ENCODE assay signal across 1 cellular context in the genomic region with DNA sequence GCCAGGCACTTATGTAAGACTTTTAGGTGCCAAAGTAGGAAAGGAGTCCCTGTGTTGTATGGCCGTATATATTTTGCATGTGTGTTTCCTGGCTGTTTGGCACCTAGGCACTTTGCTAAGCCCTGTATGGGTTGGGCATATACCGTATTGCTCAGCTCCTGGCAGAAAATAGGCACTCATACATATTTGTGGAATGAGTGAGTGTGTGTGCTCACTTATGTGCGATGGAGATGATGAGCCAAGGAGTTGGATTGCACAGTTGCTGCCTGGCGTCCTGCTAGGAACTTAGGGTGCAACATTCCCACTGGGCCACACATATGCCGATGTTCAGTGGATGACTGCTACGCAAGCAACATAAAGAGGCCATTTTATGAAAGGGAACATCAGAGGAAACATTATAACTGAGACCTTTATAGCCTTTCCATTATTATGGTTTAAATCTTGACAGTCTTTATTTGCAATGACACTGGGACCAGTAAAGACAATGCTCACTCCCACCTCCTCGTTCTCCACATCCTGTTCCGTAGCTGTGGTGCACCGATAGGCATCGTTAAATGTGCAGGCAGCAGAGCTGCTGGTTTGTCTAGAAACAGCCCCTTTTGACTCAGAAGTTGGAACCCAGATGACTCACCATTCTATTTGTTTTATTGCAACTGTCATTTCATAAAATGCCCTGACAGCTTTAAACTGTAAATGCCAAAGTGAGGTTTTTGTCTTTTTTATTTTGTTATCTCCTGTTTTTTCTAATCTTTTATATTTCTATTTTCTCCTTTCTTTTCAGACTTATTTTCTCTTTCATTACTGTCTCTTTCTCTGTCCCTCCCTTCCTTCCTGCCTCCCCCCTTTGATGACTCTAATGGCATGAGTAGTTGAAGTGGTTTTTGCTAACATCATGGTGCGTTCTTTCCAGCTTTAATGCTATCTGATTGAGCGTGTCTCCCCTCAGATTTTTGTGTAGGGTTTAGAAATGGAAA.
TF ChIP-seq lines count a peak whose summit lies in the region.

No MANE protein-coding gene starts in this region.

TF ChIP-seq in K562, 482 proteins besides CTCF, POLR2A, EP300 and RAD21 (continued from another document and continues in another):
- TF ChIP-seq, protein P1, sequence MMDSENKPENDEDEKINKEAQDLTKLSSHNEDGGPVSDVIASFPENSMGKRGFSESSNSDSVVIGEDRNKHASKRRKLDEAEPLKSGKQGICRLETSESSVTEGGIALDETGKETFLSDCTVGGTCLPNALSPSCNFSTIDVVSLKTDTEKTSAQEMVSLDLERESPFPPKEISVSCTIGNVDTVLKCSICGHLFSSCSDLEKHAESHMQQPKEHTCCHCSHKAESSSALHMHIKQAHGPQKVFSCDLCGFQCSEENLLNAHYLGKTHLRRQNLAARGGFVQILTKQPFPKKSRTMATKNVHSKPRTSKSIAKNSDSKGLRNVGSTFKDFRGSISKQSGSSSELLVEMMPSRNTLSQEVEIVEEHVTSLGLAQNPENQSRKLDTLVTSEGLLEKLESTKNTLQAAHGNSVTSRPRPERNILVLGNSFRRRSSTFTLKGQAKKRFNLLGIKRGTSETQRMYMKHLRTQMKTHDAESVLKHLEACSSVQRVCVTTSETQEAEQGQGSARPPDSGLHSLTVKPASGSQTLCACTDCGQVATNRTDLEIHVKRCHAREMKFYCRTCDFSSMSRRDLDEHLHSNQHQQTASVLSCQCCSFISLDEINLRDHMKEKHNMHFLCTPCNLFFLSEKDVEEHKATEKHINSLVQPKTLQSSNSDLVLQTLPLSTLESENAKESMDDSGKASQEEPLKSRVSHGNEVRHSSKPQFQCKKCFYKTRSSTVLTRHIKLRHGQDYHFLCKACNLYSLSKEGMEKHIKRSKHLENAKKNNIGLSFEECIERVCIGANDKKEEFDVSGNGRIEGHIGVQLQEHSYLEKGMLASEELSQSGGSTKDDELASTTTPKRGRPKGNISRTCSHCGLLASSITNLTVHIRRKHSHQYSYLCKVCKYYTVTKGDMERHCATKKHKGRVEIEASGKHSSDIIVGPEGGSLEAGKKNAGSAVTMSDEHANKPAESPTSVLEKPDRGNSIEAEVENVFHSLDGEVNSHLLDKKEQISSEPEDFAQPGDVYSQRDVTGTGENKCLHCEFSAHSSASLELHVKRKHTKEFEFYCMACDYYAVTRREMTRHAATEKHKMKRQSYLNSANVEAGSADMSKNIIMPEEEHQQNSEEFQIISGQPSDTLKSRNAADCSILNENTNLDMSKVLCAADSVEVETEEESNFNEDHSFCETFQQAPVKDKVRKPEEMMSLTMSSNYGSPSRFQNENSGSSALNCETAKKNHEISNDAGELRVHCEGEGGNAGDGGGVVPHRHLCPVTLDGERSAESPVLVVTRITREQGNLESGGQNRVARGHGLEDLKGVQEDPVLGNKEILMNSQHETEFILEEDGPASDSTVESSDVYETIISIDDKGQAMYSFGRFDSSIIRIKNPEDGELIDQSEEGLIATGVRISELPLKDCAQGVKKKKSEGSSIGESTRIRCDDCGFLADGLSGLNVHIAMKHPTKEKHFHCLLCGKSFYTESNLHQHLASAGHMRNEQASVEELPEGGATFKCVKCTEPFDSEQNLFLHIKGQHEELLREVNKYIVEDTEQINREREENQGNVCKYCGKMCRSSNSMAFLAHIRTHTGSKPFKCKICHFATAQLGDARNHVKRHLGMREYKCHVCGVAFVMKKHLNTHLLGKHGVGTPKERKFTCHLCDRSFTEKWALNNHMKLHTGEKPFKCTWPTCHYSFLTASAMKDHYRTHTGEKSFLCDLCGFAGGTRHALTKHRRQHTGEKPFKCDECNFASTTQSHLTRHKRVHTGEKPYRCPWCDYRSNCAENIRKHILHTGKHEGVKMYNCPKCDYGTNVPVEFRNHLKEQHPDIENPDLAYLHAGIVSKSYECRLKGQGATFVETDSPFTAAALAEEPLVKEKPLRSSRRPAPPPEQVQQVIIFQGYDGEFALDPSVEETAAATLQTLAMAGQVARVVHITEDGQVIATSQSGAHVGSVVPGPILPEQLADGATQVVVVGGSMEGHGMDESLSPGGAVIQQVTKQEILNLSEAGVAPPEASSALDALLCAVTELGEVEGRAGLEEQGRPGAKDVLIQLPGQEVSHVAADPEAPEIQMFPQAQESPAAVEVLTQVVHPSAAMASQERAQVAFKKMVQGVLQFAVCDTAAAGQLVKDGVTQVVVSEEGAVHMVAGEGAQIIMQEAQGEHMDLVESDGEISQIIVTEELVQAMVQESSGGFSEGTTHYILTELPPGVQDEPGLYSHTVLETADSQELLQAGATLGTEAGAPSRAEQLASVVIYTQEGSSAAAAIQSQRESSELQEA (IDR thresholded peaks at IDR 0.05; ENCODE audit: low read depth) = peak; percentile 38; the same call in 1 of the 2 replicates
- TF ChIP-seq ZNF764 (CRISPR knock-in tag; IDR thresholded peaks at IDR 0.05; ENCODE audit: low read depth) (no peak), SIRT6 (IDR thresholded peaks at IDR 0.05; ENCODE audit: low read depth, low read length) (no peak), ELF4 (CRISPR knock-in tag; IDR thresholded peaks at IDR 0.05) (peak; percentile 74; the same call in 1 of the 2 replicates), E2F3 (CRISPR knock-in tag; IDR thresholded peaks at IDR 0.05) (peak; percentile 48; the same call in 1 of the 2 replicates), FIP1L1 (IDR thresholded peaks at IDR 0.05; ENCODE audit: low read depth, low read length, poor library complexity, severe bottlenecking) (no peak), ZNF766 (CRISPR knock-in tag; conservative IDR thresholded peaks at IDR 0.05) (0 out of 2 replicates have a peak, but pooled peaks have one; percentile 37), TAF9B (IDR thresholded peaks at IDR 0.05; ENCODE audit: partially characterized antibody) (no peak), POLR2AphosphoS2 (IDR thresholded peaks at IDR 0.05; ENCODE audit: low read length) (no peak), PPARD (CRISPR knock-in tag; IDR thresholded peaks at IDR 0.05) (no peak), MEIS2 (IDR thresholded peaks at IDR 0.05; ENCODE audit: partially characterized antibody) (peak; percentile 91), ZNF12 (CRISPR knock-in tag; IDR thresholded peaks at IDR 0.05) (no peak), ZNF324 (CRISPR knock-in tag; IDR thresholded peaks at IDR 0.05) (no peak), ZNF124 (CRISPR knock-in tag; IDR thresholded peaks at IDR 0.05) (no peak), BACH1 (tag; IDR thresholded peaks at IDR 0.05) (peak; percentile 69; the same call in 1 of the 2 replicates)
- TF ChIP-seq, protein P2, sequence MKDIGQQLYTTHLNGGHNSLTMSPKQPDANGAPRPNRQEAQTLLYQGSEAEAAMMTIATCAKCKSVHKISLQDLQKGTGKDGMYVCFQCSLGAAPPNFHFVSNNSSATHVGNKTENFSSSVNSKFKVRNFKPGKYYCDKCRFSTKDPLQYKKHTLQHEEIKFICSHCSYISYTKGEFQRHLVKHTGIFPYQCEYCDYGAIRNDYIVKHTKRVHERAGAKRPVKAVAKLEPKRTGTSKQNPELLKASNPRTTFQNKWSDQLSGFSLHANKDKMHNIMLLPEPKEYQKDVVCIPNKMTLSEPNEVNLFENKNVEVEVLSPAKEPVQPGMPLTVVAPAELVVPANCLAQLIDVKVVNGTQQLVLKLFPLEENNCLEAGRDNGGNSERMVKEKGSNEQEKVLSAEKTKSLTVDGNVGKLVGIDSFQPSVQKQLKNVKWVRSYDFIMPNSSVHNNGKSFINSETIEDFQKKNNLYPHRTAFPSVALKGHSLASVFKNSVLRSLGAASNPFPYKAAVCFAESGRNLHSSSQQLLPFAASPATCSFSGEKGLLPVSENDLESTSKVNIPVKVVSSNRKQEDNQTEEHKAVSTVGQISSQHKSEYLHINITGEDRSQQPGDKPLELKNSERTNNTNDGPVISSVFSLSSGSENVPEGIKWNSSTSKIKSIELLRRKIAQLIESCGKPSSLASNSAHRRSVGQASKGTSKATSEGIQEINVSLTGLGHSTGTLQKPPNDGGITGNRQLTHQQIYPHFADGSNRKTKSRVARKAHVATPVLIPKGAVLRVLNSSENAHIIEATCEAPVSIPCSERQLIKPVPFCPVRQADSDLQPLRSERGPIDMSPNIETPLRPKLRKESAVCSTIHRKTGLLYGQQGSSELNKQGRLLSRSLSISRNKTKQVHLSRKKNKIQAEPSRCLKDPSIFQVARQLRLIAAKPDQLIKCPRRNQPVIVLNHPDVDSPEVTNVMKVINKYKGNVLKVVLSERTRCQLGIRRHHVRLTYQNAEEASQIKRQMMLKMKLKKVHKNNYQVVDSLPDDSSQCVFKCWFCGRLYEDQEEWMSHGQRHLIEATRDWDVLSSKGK (CRISPR knock-in tag; IDR thresholded peaks at IDR 0.05) = no peak
- TF ChIP-seq, protein P3, sequence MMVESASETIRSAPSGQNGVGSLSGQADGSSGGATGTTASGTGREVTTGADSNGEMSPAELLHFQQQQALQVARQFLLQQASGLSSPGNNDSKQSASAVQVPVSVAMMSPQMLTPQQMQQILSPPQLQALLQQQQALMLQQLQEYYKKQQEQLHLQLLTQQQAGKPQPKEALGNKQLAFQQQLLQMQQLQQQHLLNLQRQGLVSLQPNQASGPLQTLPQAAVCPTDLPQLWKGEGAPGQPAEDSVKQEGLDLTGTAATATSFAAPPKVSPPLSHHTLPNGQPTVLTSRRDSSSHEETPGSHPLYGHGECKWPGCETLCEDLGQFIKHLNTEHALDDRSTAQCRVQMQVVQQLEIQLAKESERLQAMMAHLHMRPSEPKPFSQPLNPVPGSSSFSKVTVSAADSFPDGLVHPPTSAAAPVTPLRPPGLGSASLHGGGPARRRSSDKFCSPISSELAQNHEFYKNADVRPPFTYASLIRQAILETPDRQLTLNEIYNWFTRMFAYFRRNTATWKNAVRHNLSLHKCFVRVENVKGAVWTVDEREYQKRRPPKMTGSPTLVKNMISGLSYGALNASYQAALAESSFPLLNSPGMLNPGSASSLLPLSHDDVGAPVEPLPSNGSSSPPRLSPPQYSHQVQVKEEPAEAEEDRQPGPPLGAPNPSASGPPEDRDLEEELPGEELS (CRISPR knock-in tag; IDR thresholded peaks at IDR 0.05; ENCODE audit: borderline replicate concordance) = 0 out of 2 replicates have a peak, but pooled peaks have one; percentile 34
- TF ChIP-seq, protein P4, sequence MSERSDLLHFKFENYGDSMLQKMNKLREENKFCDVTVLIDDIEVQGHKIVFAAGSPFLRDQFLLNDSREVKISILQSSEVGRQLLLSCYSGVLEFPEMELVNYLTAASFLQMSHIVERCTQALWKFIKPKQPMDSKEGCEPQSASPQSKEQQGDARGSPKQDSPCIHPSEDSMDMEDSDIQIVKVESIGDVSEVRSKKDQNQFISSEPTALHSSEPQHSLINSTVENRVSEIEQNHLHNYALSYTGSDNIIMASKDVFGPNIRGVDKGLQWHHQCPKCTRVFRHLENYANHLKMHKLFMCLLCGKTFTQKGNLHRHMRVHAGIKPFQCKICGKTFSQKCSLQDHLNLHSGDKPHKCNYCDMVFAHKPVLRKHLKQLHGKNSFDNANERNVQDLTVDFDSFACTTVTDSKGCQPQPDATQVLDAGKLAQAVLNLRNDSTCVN (CRISPR knock-in tag; IDR thresholded peaks at IDR 0.05) = 0 out of 2 replicates have a peak, but pooled peaks have one; percentile 23
- TF ChIP-seq, protein P5, sequence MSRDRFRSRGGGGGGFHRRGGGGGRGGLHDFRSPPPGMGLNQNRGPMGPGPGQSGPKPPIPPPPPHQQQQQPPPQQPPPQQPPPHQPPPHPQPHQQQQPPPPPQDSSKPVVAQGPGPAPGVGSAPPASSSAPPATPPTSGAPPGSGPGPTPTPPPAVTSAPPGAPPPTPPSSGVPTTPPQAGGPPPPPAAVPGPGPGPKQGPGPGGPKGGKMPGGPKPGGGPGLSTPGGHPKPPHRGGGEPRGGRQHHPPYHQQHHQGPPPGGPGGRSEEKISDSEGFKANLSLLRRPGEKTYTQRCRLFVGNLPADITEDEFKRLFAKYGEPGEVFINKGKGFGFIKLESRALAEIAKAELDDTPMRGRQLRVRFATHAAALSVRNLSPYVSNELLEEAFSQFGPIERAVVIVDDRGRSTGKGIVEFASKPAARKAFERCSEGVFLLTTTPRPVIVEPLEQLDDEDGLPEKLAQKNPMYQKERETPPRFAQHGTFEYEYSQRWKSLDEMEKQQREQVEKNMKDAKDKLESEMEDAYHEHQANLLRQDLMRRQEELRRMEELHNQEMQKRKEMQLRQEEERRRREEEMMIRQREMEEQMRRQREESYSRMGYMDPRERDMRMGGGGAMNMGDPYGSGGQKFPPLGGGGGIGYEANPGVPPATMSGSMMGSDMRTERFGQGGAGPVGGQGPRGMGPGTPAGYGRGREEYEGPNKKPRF (IDR thresholded peaks at IDR 0.05; ENCODE audit: low read depth, low read length) = no peak
- TF ChIP-seq, protein P6, sequence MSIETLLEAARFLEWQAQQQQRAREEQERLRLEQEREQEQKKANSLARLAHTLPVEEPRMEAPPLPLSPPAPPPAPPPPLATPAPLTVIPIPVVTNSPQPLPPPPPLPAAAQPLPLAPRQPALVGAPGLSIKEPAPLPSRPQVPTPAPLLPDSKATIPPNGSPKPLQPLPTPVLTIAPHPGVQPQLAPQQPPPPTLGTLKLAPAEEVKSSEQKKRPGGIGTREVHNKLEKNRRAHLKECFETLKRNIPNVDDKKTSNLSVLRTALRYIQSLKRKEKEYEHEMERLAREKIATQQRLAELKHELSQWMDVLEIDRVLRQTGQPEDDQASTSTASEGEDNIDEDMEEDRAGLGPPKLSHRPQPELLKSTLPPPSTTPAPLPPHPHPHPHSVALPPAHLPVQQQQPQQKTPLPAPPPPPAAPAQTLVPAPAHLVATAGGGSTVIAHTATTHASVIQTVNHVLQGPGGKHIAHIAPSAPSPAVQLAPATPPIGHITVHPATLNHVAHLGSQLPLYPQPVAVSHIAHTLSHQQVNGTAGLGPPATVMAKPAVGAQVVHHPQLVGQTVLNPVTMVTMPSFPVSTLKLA (conservative IDR thresholded peaks at IDR 0.05) = peak in 1 of 2 experiments; percentile 72; a peak in 3 of 4 replicates
- TF ChIP-seq, protein P7, sequence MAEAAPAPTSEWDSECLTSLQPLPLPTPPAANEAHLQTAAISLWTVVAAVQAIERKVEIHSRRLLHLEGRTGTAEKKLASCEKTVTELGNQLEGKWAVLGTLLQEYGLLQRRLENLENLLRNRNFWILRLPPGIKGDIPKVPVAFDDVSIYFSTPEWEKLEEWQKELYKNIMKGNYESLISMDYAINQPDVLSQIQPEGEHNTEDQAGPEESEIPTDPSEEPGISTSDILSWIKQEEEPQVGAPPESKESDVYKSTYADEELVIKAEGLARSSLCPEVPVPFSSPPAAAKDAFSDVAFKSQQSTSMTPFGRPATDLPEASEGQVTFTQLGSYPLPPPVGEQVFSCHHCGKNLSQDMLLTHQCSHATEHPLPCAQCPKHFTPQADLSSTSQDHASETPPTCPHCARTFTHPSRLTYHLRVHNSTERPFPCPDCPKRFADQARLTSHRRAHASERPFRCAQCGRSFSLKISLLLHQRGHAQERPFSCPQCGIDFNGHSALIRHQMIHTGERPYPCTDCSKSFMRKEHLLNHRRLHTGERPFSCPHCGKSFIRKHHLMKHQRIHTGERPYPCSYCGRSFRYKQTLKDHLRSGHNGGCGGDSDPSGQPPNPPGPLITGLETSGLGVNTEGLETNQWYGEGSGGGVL (CRISPR knock-in tag; IDR thresholded peaks at IDR 0.05) = no peak
- TF ChIP-seq, protein P8, sequence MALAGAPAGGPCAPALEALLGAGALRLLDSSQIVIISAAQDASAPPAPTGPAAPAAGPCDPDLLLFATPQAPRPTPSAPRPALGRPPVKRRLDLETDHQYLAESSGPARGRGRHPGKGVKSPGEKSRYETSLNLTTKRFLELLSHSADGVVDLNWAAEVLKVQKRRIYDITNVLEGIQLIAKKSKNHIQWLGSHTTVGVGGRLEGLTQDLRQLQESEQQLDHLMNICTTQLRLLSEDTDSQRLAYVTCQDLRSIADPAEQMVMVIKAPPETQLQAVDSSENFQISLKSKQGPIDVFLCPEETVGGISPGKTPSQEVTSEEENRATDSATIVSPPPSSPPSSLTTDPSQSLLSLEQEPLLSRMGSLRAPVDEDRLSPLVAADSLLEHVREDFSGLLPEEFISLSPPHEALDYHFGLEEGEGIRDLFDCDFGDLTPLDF (CRISPR knock-in tag; IDR thresholded peaks at IDR 0.05) = no peak
